ENCODE assay signal across 1 cellular context in genomic region chr14:58331111-58331510, GRCh38.
TF ChIP-seq lines count a peak whose summit lies in the region.

No MANE protein-coding gene starts in this region.

TF ChIP-seq in IMR-90, 13 proteins besides CTCF, POLR2A, EP300 and RAD21:
- TF ChIP-seq SMC3 (IDR thresholded peaks at IDR 0.05; ENCODE audit: low read depth, low read length), result no peak
- TF ChIP-seq NFE2L2 (IDR thresholded peaks at IDR 0.05; ENCODE audit: low read depth, low read length), result no peak
